11 cellular contexts compared by ENCODE assay signal in genomic region chr6:6751615-6752014, GRCh38.
DNase-seq lines count a peak whose midpoint lies in the region; ATAC-seq and TF ChIP-seq lines count a peak whose summit lies in the region.
"Had no signal": no experiment of that assay in that cellular context is flagged by ENCODE, and none has a peak within 500 bp of the region (broad histone marks: within the 10 kb centered on the region; RNA-seq: fewer than 3 reads in every experiment).

No MANE protein-coding gene starts in this region.

- no peak for TF ChIP-seq CTCF in right atrium auricular region (IDR thresholded peaks at IDR 0.05)
- no peak for TF ChIP-seq CTCF in neural progenitor cell (IDR thresholded peaks at IDR 0.05)
- TF ChIP-seq CTCF in brain microvascular endothelial cell (IDR thresholded peaks at IDR 0.05; ENCODE audit: low read depth, low read length, missing control alignments), result no peak
- TF ChIP-seq CTCF in stomach (IDR thresholded peaks at IDR 0.05), result no peak

- H3K79me2 ChIP-seq in neural progenitor cell (ENCODE audit: low read depth), result no peaks in the 10 kb centered on the region

- TF ChIP-seq POLR2A in stomach (IDR thresholded peaks at IDR 0.05), result no peak

- DNase-seq in right atrium auricular region (ENCODE audit: low spot score), result peak; percentile 69
- DNase-seq in Right ventricle myocardium inferior (ENCODE audit: missing footprints), result no peak
- peak in 1 of 2 donors; percentile 26 for DNase-seq in activated naive CD4-positive, alpha-beta T cell treated with anti-CD3 and anti-CD28 coated beads, Interleukin-2, amount 50 U/mL, for 72 hours (ENCODE audit: low spot score in 2 of 2)
- no peak for DNase-seq in neural progenitor cell (ENCODE audit: low spot score)
- no peak for DNase-seq in brain microvascular endothelial cell
- no peak for DNase-seq in stomach
- no peak for DNase-seq in retina
- no peak for DNase-seq in iPS-NIHi7 (ENCODE audit: extremely low spot score)
- DNase-seq: left cardiac atrium, NCI-H446 treated with DMSO at 0.1 percent for 48 hours had no signal

- no peak overlapping the region for H3K4me3 ChIP-seq in right atrium auricular region
- no peak overlapping the region for H3K4me3 ChIP-seq in neural progenitor cell
- H3K4me3 ChIP-seq in brain microvascular endothelial cell (ENCODE audit: low read depth, low read length), result no peak overlapping the region
- H3K4me3 ChIP-seq in stomach, result no peak overlapping the region

- TF ChIP-seq EP300 in stomach (IDR thresholded peaks at IDR 0.05), result no peak

- peaks cover 7% of the 10 kb centered on the region for H3F3A ChIP-seq in neural progenitor cell (ENCODE audit: low read depth)

- H2AFZ ChIP-seq in neural progenitor cell (replicated peaks), result peak overlapping the region; percentile 74

- no peaks in the 10 kb centered on the region for H4K20me1 ChIP-seq in neural progenitor cell (ENCODE audit: low read depth)

- H3K4me1 ChIP-seq in right atrium auricular region (peaks cover 0 to 50% of the 10 kb centered on the region in 2 donors), neural progenitor cell (peaks cover 32% of the 10 kb centered on the region), stomach (peaks cover 4 to 47% (median 25%) of the 10 kb centered on the region in 4 donors)

- no peaks in the 10 kb centered on the region for H3K27me3 ChIP-seq in right atrium auricular region
- H3K27me3 ChIP-seq in neural progenitor cell, result no peaks in the 10 kb centered on the region
- no peaks in the 10 kb centered on the region for H3K27me3 ChIP-seq in brain microvascular endothelial cell (replicated peaks)
- no peaks in the 10 kb centered on the region for H3K27me3 ChIP-seq in stomach

- H3K36me3 ChIP-seq in right atrium auricular region, result no peaks in the 10 kb centered on the region
- no peaks in the 10 kb centered on the region for H3K36me3 ChIP-seq in neural progenitor cell
- no peaks in the 10 kb centered on the region for H3K36me3 ChIP-seq in brain microvascular endothelial cell (replicated peaks)
- no peaks in the 10 kb centered on the region for H3K36me3 ChIP-seq in stomach

- H3K4me1 Mint-ChIP-seq in neural progenitor cell, result peaks cover 27% of the 10 kb centered on the region

- no peak overlapping the region for H3K27ac Mint-ChIP-seq in activated naive CD4-positive, alpha-beta T cell treated with anti-CD3 and anti-CD28 coated beads, Interleukin-2, amount 50 U/mL, for 72 hours
- H3K27ac Mint-ChIP-seq in neural progenitor cell, result peak overlapping the region; percentile 88

- WGBS in stomach, 5 donors, result 38 to 69% (median 59%) methylated on average over 8 of the region's 8 CpGs

- in situ Hi-C loops in brain microvascular endothelial cell (cut with HindIII; ENCODE audit: low pct_ligation_motif_present, low sequenced_read_pairs), result no loop called here

- no peak for ATAC-seq in Right ventricle myocardium inferior
- peak; percentile 30 to 68 for ATAC-seq in activated naive CD4-positive, alpha-beta T cell treated with anti-CD3 and anti-CD28 coated beads, Interleukin-2, amount 50 U/mL, for 72 hours

- intact Hi-C loops in Right ventricle myocardium inferior (cut with DNase I) (no loop called here), stomach (cut with DNase I; ENCODE audit: low total_unique reads) (no loop called here)

- H3K27ac ChIP-seq in right atrium auricular region (peak overlapping the region; percentile 84 to 91), neural progenitor cell (no peak overlapping the region), brain microvascular endothelial cell (no peak overlapping the region), stomach (peak overlapping the region in 2 of 5 donors; percentile 5 to 26)

- peak overlapping the region; percentile 48 for H3K4me3 Mint-ChIP-seq in neural progenitor cell

- H3K9me3 Mint-ChIP-seq in activated naive CD4-positive, alpha-beta T cell treated with anti-CD3 and anti-CD28 coated beads, Interleukin-2, amount 50 U/mL, for 72 hours, result no peaks in the 10 kb centered on the region
- H3K9me3 Mint-ChIP-seq in neural progenitor cell, result no peaks in the 10 kb centered on the region
- H3K9me3 Mint-ChIP-seq: CD4-positive, CD25-positive, alpha-beta regulatory T cell had no signal

- no peak overlapping the region for H3K9ac ChIP-seq in neural progenitor cell

- no peak overlapping the region for H3K4me2 ChIP-seq in neural progenitor cell

- H3K9me3 ChIP-seq in right atrium auricular region, result no peaks in the 10 kb centered on the region
- no peaks in the 10 kb centered on the region for H3K9me3 ChIP-seq in neural progenitor cell (ENCODE audit: low read depth)
- no peaks in the 10 kb centered on the region for H3K9me3 ChIP-seq in stomach

- H3K36me3 Mint-ChIP-seq in activated naive CD4-positive, alpha-beta T cell treated with anti-CD3 and anti-CD28 coated beads, Interleukin-2, amount 50 U/mL, for 72 hours, result no peaks in the 10 kb centered on the region
- H3K36me3 Mint-ChIP-seq in neural progenitor cell, result no peaks in the 10 kb centered on the region
- H3K36me3 Mint-ChIP-seq: CD4-positive, CD25-positive, alpha-beta regulatory T cell had no signal

- peaks cover 4% of the 10 kb centered on the region for H3K27me3 Mint-ChIP-seq in neural progenitor cell (ENCODE audit: insufficient read depth, low read depth)
- H3K27me3 Mint-ChIP-seq: CD4-positive, CD25-positive, alpha-beta regulatory T cell had no signal

Comparison
In these comparisons a context has a peak if more than half of its experiments do, and no peak if none do; other contexts are left out.
1. H3K27ac ChIP-seq: peak in right atrium auricular region (2 of 2); none in neural progenitor cell (single experiment) and brain microvascular endothelial cell (single experiment).